In genomic region chr9:99249619-99250018, GRCh38 we compare ENCODE assay signal across 22 cellular contexts.
DNase-seq lines count a peak whose midpoint lies in the region; ATAC-seq and FAIRE-seq lines count a peak whose summit lies in the region.
"Had no signal": no experiment of that assay in that cellular context is flagged by ENCODE, and none has a peak within 500 bp of the region (broad histone marks: within the 10 kb centered on the region; RNA-seq: fewer than 3 reads in every experiment).

No MANE protein-coding gene starts in this region.

- ATAC-seq in HG02610 (IDR thresholded peaks at IDR 0.05; ENCODE audit: unreplicated experiment), result no peak
- ATAC-seq in HG02571 (IDR thresholded peaks at IDR 0.05; ENCODE audit: unreplicated experiment), result no peak
- ATAC-seq in GM21390 (IDR thresholded peaks at IDR 0.05; ENCODE audit: unreplicated experiment), result no peak
- ATAC-seq: GM23338; naive thymus-derived CD8-positive, alpha-beta T cell had no signal

- FAIRE-seq in GM18507 (lab: Jason Lieb, UNC), result peak; percentile 90

- H3K9me3 Mint-ChIP-seq in T-helper 2 cell treated with Interferon-gamma antibody and Interleukin-4, amounts not matched to agents 5 μg/mL and 100 μg/mL, for 36 hours, result no peaks in the 10 kb centered on the region
- H3K9me3 Mint-ChIP-seq: CD8-positive, alpha-beta memory T cell; GM23338 had no signal

- no peak overlapping the region for H3K27ac Mint-ChIP-seq in T-helper 2 cell treated with Interferon-gamma antibody and Interleukin-4, amounts not matched to agents 5 μg/mL and 100 μg/mL, for 36 hours
- H3K27ac Mint-ChIP-seq: CD8-positive, alpha-beta memory T cell; GM23338; IgD-negative memory B cell; naive thymus-derived CD8-positive, alpha-beta T cell had no signal

- no peaks in the 10 kb centered on the region for H3K27me3 Mint-ChIP-seq in T-helper 2 cell treated with Interferon-gamma antibody and Interleukin-4, amounts not matched to agents 5 μg/mL and 100 μg/mL, for 36 hours (ENCODE audit: low read depth)
- H3K27me3 Mint-ChIP-seq: IgD-negative memory B cell; naive thymus-derived CD8-positive, alpha-beta T cell had no signal

- H3K4me3 Mint-ChIP-seq in T-helper 2 cell treated with Interferon-gamma antibody and Interleukin-4, amounts not matched to agents 5 μg/mL and 100 μg/mL, for 36 hours, result no peak overlapping the region
- H3K4me3 Mint-ChIP-seq: CD8-positive, alpha-beta memory T cell; GM23338; IgD-negative memory B cell; immature natural killer cell; naive thymus-derived CD8-positive, alpha-beta T cell had no signal

- H3K4me1 Mint-ChIP-seq in T-helper 2 cell treated with Interferon-gamma antibody and Interleukin-4, amounts not matched to agents 5 μg/mL and 100 μg/mL, for 36 hours (ENCODE audit: low read depth), result peaks cover 24% of the 10 kb centered on the region
- H3K4me1 Mint-ChIP-seq: GM23338 had no signal

- DNase-seq in ACHN (peak; percentile 60), GM18507 (ENCODE audit: extremely low spot score, insufficient read length, low read depth) (no peak), kidney glomerular epithelial cell (lab: John Stamatoyannopoulos, UW) (peak; percentile 26), GOT3 (lab: John Stamatoyannopoulos, UW) (no peak)
- peak; percentile 64 for DNase-seq in T-helper 2 cell treated with Interferon-gamma antibody and Interleukin-4, amounts not matched to agents 5 μg/mL and 100 μg/mL, for 36 hours (ENCODE audit: low spot score)
- DNase-seq: amniotic stem cell; CD8-positive, alpha-beta memory T cell; central memory CD4-positive, alpha-beta T cell; effector CD8-positive, alpha-beta T cell; immature natural killer cell; naive thymus-derived CD8-positive, alpha-beta T cell; NCI-H2029; NCI-H510A treated with DMSO at 0.1 percent for 48 hours; posterior cingulate gyrus; SJCRH30; spleen; T-helper 9 cell had no signal

- in situ Hi-C loops in ACHN (cut with HindIII; ENCODE audit: low pct_ligation_motif_present, low pct_unique_long_range_greater_than_20kb, low sequenced_read_pairs), result no loop called here

- H3K36me3 Mint-ChIP-seq in T-helper 2 cell treated with Interferon-gamma antibody and Interleukin-4, amounts not matched to agents 5 μg/mL and 100 μg/mL, for 36 hours (ENCODE audit: low read depth), result no peaks in the 10 kb centered on the region
- H3K36me3 Mint-ChIP-seq: IgD-negative memory B cell had no signal

Comparison
In these comparisons a context has a peak if more than half of its experiments do, and no peak if none do; other contexts are left out.
1. DNase-seq: peak in ACHN (single experiment), T-helper 2 cell treated with Interferon-gamma antibody and Interleukin-4, amounts not matched to agents 5 μg/mL and 100 μg/mL, for 36 hours (single experiment) and kidney glomerular epithelial cell (single experiment); none in GM18507 (single experiment) and GOT3 (single experiment).